ENCODE assay signal across 10 cellular contexts in genomic region chr3:128922804-128923459, GRCh38. TPM values are rescaled to one million over a fixed set of nuclear protein-coding genes. Genes with fewer than 3 reads are reported as not detected.
DNase-seq lines count a peak whose midpoint lies in the region; ATAC-seq and TF ChIP-seq lines count a peak whose summit lies in the region.
"Had no signal": no experiment of that assay in that cellular context is flagged by ENCODE, and none has a peak within 500 bp of the region (broad histone marks: within the 10 kb centered on the region; RNA-seq: fewer than 3 reads in every experiment).

No MANE protein-coding gene starts in this region.

- intact Hi-C loops in activated CD8-positive, alpha-beta T cell treated with anti-CD3 and anti-CD28 coated beads for 36 hours (cut with micrococcal nuclease), result no loop called here
- intact Hi-C loops in esophagus squamous epithelium (cut with DNase I), result no loop called here

- WGBS in esophagus squamous epithelium, 2 donors, result 79 to 80% methylated on average over 6 to 10 of the region's 10 CpGs

- H3K27me3 Mint-ChIP-seq in activated CD8-positive, alpha-beta T cell treated with anti-CD3 and anti-CD28 coated beads for 36 hours, result no peaks in the 10 kb centered on the region
- H3K27me3 Mint-ChIP-seq in central memory CD8-positive, alpha-beta T cell, result no peaks in the 10 kb centered on the region

- POLR2A ChIA-PET in activated CD8-positive, alpha-beta T cell treated with anti-CD3 and anti-CD28 coated beads for 36 hours (lab: Charles Lee), result interaction anchor here (0.9 to 1.8 kb wide), 7 partner anchors 9 to 351 kb away, joined by 3 to 9 read pairs (median 3); partner anchors contain the start of gene ACAD9

- H3K4me3 ChIP-seq in HL-60 (replicated peaks; ENCODE audit: insufficient read depth, low read length) (no peak overlapping the region; the same call in 1 of the 2 replicates), esophagus squamous epithelium (no peak overlapping the region)
- H3K4me3 ChIP-seq: psoas muscle, SJCRH30 had no signal

- H3K9me3 ChIP-seq in esophagus squamous epithelium, result peaks cover 0 to 34% (median 4%) of the 10 kb centered on the region in 3 donors

- CTCF ChIA-PET in activated CD8-positive, alpha-beta T cell treated with anti-CD3 and anti-CD28 coated beads for 36 hours (lab: Charles Lee), result interaction anchor here (0.9 to 2.7 kb wide), 7 partner anchors 29 to 323 kb away, joined by 3 to 23 read pairs (median 6); no protein-coding TSS in a partner anchor

- peaks cover 0 to 6% (median 0%) of the 10 kb centered on the region in 3 donors for H3K36me3 ChIP-seq in esophagus squamous epithelium

- peak; percentile 88 for ATAC-seq in activated CD8-positive, alpha-beta T cell treated with anti-CD3 and anti-CD28 coated beads for 36 hours
- ATAC-seq in central memory CD8-positive, alpha-beta T cell (replicated peaks; ENCODE audit: extremely low read depth, poor library complexity, severe bottlenecking), result peak; percentile 72
- ATAC-seq: psoas muscle had no signal

- DNase-seq in HL-60 (ENCODE audit: low read depth in 1 of 2, low spot score in 1 of 2) (peak in 1 of 2 experiments; percentile 62), HCEC 1CT (no peak), esophagus squamous epithelium (lab: John Stamatoyannopoulos, UW) (no peak), kidney tubule cell (ENCODE audit: low spot score) (no peak), NCI-H2107 treated with DMSO at 0.1 percent for 48 hours (lab: John Stamatoyannopoulos, UW; ENCODE audit: unreplicated experiment) (no peak)
- DNase-seq in activated CD8-positive, alpha-beta T cell treated with anti-CD3 and anti-CD28 coated beads for 36 hours, result peak; percentile 83
- peak; percentile 24 to 30 for DNase-seq in central memory CD8-positive, alpha-beta T cell (ENCODE audit: low spot score in 2 of 2)
- peak; percentile 20 to 58 (median 33) for DNase-seq in stimulated activated CD4-positive, alpha-beta T cell treated with anti-CD3 and anti-CD28 coated beads, TNF-alpha, amount 100 ng/mL, for 24 hours (ENCODE audit: low read depth in 3 of 3)
- DNase-seq: psoas muscle, SJCRH30 had no signal

- no peaks in the 10 kb centered on the region for H3K27me3 ChIP-seq in HL-60 (ENCODE audit: insufficient read depth, poor library complexity, severe bottlenecking)
- H3K27me3 ChIP-seq in esophagus squamous epithelium, result no peaks in the 10 kb centered on the region
- H3K27me3 ChIP-seq: SJCRH30 had no signal

- peak overlapping the region; percentile 89 for H3K27ac Mint-ChIP-seq in activated CD8-positive, alpha-beta T cell treated with anti-CD3 and anti-CD28 coated beads for 36 hours
- peak overlapping the region; percentile 72 for H3K27ac Mint-ChIP-seq in central memory CD8-positive, alpha-beta T cell (ENCODE audit: low read depth)

- TF ChIP-seq CTCF in HL-60 (IDR thresholded peaks at IDR 0.05; ENCODE audit: insufficient read depth, low read length) (no peak), esophagus squamous epithelium (IDR thresholded peaks at IDR 0.05) (no peak)
- peak; percentile 6 for TF ChIP-seq CTCF in activated CD8-positive, alpha-beta T cell treated with anti-CD3 and anti-CD28 coated beads for 36 hours (IDR thresholded peaks at IDR 0.05)

- peaks cover 29% of the 10 kb centered on the region for H3K9me3 Mint-ChIP-seq in activated CD8-positive, alpha-beta T cell treated with anti-CD3 and anti-CD28 coated beads for 36 hours
- H3K9me3 Mint-ChIP-seq in central memory CD8-positive, alpha-beta T cell, result no peaks in the 10 kb centered on the region

- H3K27ac ChIP-seq in HL-60 (replicated peaks) (0 out of 2 replicates have a peak overlapping the region, but pooled peaks have one; percentile 16), esophagus squamous epithelium (no peak overlapping the region)
- H3K27ac ChIP-seq: psoas muscle, SJCRH30 had no signal

- H3K36me3 Mint-ChIP-seq in activated CD8-positive, alpha-beta T cell treated with anti-CD3 and anti-CD28 coated beads for 36 hours (ENCODE audit: low read depth), result peaks cover 47% of the 10 kb centered on the region
- H3K36me3 Mint-ChIP-seq in central memory CD8-positive, alpha-beta T cell (ENCODE audit: insufficient read depth), result no peaks in the 10 kb centered on the region

- H3K4me1 ChIP-seq in esophagus squamous epithelium, result no peaks in the 10 kb centered on the region
- H3K4me1 ChIP-seq: psoas muscle, SJCRH30 had no signal

- H3K4me3 Mint-ChIP-seq in activated CD8-positive, alpha-beta T cell treated with anti-CD3 and anti-CD28 coated beads for 36 hours, result peak overlapping the region; percentile 69
- H3K4me3 Mint-ChIP-seq in central memory CD8-positive, alpha-beta T cell, result peak overlapping the region; percentile 75

- TF ChIP-seq POLR2A in esophagus squamous epithelium (IDR thresholded peaks at IDR 0.05), result no peak

- H3K4me1 Mint-ChIP-seq in activated CD8-positive, alpha-beta T cell treated with anti-CD3 and anti-CD28 coated beads for 36 hours (ENCODE audit: low read depth), result peaks cover 37% of the 10 kb centered on the region
- peaks cover 20% of the 10 kb centered on the region for H3K4me1 Mint-ChIP-seq in central memory CD8-positive, alpha-beta T cell

RNA-seq across cellular contexts. Expression of gene ACAD9, which starts 43.5 kb away (rescaled TPM):
- total RNA-seq in activated CD8-positive, alpha-beta T cell treated with anti-CD3 and anti-CD28 coated beads for 36 hours, result 10 to 100 TPM; 50.1 to 50.5 TPM
- total RNA-seq in esophagus squamous epithelium, result 10 to 100 TPM; 41.3 to 52.7 (median 43.1) TPM

Comparison
In these comparisons a context has a peak if more than half of its experiments do, and no peak if none do; other contexts are left out.
1. DNase-seq: peak in activated CD8-positive, alpha-beta T cell treated with anti-CD3 and anti-CD28 coated beads for 36 hours (single experiment), central memory CD8-positive, alpha-beta T cell (2 of 2) and stimulated activated CD4-positive, alpha-beta T cell treated with anti-CD3 and anti-CD28 coated beads, TNF-alpha, amount 100 ng/mL, for 24 hours (3 of 3); none in HCEC 1CT (single experiment), esophagus squamous epithelium (single experiment), kidney tubule cell (single experiment) and NCI-H2107 treated with DMSO at 0.1 percent for 48 hours (single experiment).